ENCODE assay signal across 8 cellular contexts in the genomic region with DNA sequence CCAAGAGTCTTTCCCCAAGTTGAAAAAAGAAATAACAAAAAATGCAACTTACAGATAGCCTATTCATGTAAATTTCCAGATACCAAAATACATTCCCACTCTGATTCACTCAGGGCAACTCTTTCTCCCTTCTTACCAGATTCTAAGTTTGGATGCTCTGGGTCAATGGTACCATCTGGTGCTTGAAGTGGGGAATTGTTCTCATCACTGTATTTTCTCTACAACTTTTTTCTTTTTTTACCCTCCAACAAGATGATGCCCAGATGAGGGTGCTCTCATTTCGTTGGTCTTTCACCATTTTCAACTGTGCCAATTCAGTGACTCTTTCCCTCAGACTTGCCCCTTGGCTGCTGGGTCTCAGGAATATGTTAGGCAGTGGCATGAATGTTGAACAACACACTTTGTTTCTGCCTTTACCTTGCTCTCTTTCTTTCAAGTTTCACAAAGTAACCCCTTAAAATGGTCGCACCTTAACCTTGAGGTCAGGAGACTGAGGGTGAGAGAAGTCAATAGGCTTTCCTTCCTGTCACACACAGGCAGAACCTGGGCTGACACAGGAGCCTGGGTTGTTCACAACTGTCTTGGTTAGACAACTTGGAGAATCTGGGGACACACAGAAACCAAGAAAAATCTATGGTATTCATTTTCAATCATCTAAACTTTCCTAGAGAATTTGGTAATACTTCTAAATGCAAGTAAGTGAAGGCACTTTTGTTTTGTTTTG.
DNase-seq lines count a peak whose midpoint lies in the region; ATAC-seq and TF ChIP-seq lines count a peak whose summit lies in the region.

No MANE protein-coding gene starts in this region.

- no peak for DNase-seq in AG09319 (ENCODE audit: extremely low read depth, low read depth)
- peak; percentile 56 for DNase-seq in HFFc6
- peak; percentile 24 for DNase-seq in adipocyte (ENCODE audit: low read depth)
- DNase-seq in iPS-NIHi7 (ENCODE audit: extremely low spot score), result peak; percentile 25
- no peak for DNase-seq in NOMO-1 treated with DMSO at 0.1 percent for 48 hours (lab: John Stamatoyannopoulos, UW; ENCODE audit: unreplicated experiment)
- no peak for DNase-seq in NCI-H510A (lab: John Stamatoyannopoulos, UW)
- DNase-seq in mucosa of descending colon, result no peak

- H3K9me3 ChIP-seq in adipocyte (ENCODE audit: control insufficient read depth, low read length), result no peaks in the 10 kb centered on the region
- H3K9me3 ChIP-seq in mucosa of descending colon, result no peaks in the 10 kb centered on the region

- H3K27me3 Mint-ChIP-seq in HFFc6 (ENCODE audit: insufficient read depth), result peaks cover 3% of the 10 kb centered on the region; the same call in 1 of the 2 replicates

- H3K4me1 Mint-ChIP-seq in HFFc6 (ENCODE audit: low read depth), result peaks cover 45% of the 10 kb centered on the region

- ATAC-seq in HG02870 (IDR thresholded peaks at IDR 0.05; ENCODE audit: unreplicated experiment) (no peak), mucosa of descending colon (no peak)

- TF ChIP-seq CTCF in AG09319 (IDR thresholded peaks at IDR 0.05; ENCODE audit: low read depth, low read length) (peak; percentile 47), HFFc6 (IDR thresholded peaks at IDR 0.05) (peak; percentile 78), mucosa of descending colon (IDR thresholded peaks at IDR 0.05) (no peak)

- H3K4me3 ChIP-seq in adipocyte (ENCODE audit: low read length), result no peak overlapping the region
- H3K4me3 ChIP-seq in mucosa of descending colon, result no peak overlapping the region

- H3K9me3 Mint-ChIP-seq in HFFc6, result no peaks in the 10 kb centered on the region

- intact Hi-C loops in mucosa of descending colon (cut with DNase I, micrococcal nuclease), result no loop called here

- H3K4me3 Mint-ChIP-seq in HFFc6, result peak overlapping the region; percentile 46; the same call in 1 of the 2 replicates

- H3K4me1 ChIP-seq in adipocyte (ENCODE audit: control insufficient read depth, insufficient read depth, low read length) (peaks cover 15% of the 10 kb centered on the region), mucosa of descending colon (ENCODE audit: low read depth) (no peaks in the 10 kb centered on the region)

- peaks cover 5% of the 10 kb centered on the region for H3K27me3 ChIP-seq in adipocyte (replicated peaks; ENCODE audit: control insufficient read depth, insufficient read depth, low read length)

- no peaks in the 10 kb centered on the region for H3K36me3 Mint-ChIP-seq in HFFc6 (ENCODE audit: low read depth)

- H3K36me3 ChIP-seq in adipocyte (ENCODE audit: control insufficient read depth, insufficient read depth, low read length, severe bottlenecking) (no peaks in the 10 kb centered on the region), mucosa of descending colon (ENCODE audit: low read depth) (no peaks in the 10 kb centered on the region)

- H3K27ac Mint-ChIP-seq in HFFc6, result peak overlapping the region; percentile 78

- no peak overlapping the region for H3K9ac ChIP-seq in adipocyte (ENCODE audit: low read length)

Comparison
In these comparisons a context has a peak if more than half of its experiments do, and no peak if none do; other contexts are left out.
1. DNase-seq: peak in HFFc6 (single experiment), adipocyte (single experiment) and iPS-NIHi7 (single experiment); none in AG09319 (single experiment), NOMO-1 treated with DMSO at 0.1 percent for 48 hours (single experiment), NCI-H510A (single experiment) and mucosa of descending colon (0 of 3).